In the genomic region with DNA sequence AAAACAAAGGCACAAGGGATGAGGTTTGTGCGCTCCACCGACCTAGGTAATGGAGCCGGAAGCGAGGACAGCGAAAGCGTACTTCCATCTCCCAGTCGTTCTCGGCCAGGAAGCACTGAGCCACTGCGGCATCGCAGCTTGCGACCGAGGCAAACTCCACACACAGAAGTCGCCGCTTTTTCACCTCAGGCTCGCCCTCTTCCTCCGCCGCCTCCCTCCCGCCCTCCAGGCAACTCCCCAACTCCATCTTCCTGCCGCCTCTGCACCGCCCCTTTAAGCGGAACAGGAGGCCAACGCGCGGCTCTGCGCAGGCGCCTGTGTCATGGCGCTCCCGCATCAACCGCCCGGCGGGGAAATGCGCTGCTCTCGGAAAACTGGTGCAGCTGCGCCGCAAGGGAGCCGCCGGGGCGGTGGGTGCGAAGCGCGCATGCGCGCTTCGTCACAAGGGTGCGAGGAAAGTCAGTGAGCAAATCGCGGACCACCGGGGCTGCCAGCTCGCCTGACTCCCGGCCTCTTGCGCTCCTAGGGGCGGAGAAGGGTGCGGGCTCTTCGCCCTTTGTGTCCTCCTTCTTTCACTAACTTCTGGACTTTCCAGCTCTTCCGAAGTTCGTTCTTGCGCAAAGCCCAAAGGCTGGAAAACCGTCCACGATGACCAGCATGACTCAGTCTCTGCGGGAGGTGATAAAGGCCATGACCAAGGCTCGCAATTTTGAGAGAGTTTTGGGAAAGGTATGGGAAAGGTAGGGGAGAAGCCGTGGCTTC, we compare ENCODE assay signal across 8 cellular contexts. TPM values are rescaled to one million over a fixed set of nuclear protein-coding genes. Genes with fewer than 3 reads are reported as not detected.
DNase-seq lines count a peak whose midpoint lies in the region; ATAC-seq and TF ChIP-seq lines count a peak whose summit lies in the region.

TSS of gene ACOT13 (plus strand) at position 462 of the 762 bp plus-strand sequence. CDS start at position 649, 187 bp downstream.
A gene with protein sequence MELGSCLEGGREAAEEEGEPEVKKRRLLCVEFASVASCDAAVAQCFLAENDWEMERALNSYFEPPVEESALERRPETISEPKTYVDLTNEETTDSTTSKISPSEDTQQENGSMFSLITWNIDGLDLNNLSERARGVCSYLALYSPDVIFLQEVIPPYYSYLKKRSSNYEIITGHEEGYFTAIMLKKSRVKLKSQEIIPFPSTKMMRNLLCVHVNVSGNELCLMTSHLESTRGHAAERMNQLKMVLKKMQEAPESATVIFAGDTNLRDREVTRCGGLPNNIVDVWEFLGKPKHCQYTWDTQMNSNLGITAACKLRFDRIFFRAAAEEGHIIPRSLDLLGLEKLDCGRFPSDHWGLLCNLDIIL (minus strand): TSS at position 284 of the 762 bp plus-strand sequence. CDS start 37 bp downstream, at position 247.

- in situ Hi-C loops in GM13976 (cut with MboI; ENCODE audit: low sequenced_read_pairs, unreplicated experiment), result no loop called here

- no peaks in the 10 kb centered on the region for H3K27me3 ChIP-seq in right atrium auricular region
- no peaks in the 10 kb centered on the region for H3K27me3 ChIP-seq in uterus

- peaks cover 16% of the 10 kb centered on the region for H3K36me3 ChIP-seq in right atrium auricular region
- H3K36me3 ChIP-seq in uterus, result no peaks in the 10 kb centered on the region

- ATAC-seq in HG02870 (IDR thresholded peaks at IDR 0.05; ENCODE audit: unreplicated experiment), result peak; percentile 95

- H3K4me1 ChIP-seq in right atrium auricular region (peaks cover 0 to 34% of the 10 kb centered on the region in 2 donors), uterus (peaks cover 0 to 6% of the 10 kb centered on the region in 2 donors)

- intact Hi-C loops in T-helper 1 cell treated with Interleukin-12 subunit alpha and Interleukin-12 subunit beta and Interleukin-4 antibody, amounts not matched to agents 30 ng/mL and 1 ng/mL, for 36 hours (cut with micrococcal nuclease), result loop anchor here (1.0 to 5.0 kb wide), 10 partner anchors 20 to 472 kb away; partner anchors contain the start of genes KIAA0319 and MRS2
- intact Hi-C loops in uterus (cut with DNase I; ENCODE audit: low total_unique reads), result no loop called here

- peak; percentile 72 to 84 for TF ChIP-seq POLR2A in uterus (IDR thresholded peaks at IDR 0.05)

- H3K4me3 ChIP-seq in right atrium auricular region (peak within 1 kb of the TSS; percentile 68 to 79), uterus (peak within 1 kb of the TSS; percentile 80 to 82)

- H3K9me3 ChIP-seq in right atrium auricular region (no peaks in the 10 kb centered on the region), uterus (no peaks in the 10 kb centered on the region)

- DNase-seq in GM13976 (ENCODE audit: low spot score) (peak; percentile 96), NCI-H146 treated with DMSO at 0.1 percent for 48 hours (lab: John Stamatoyannopoulos, UW; ENCODE audit: unreplicated experiment) (peak; percentile 94), amniotic stem cell (lab: John Stamatoyannopoulos, UW) (peak; percentile 94), right atrium auricular region (ENCODE audit: low spot score) (peak; percentile 94), pulmonary artery endothelial cell (ENCODE audit: low read depth, low spot score) (peak; percentile 88), uterus (peak; percentile 94 to 96)

- peak within 1 kb of the TSS; percentile 91 to 93 for H3K27ac ChIP-seq in right atrium auricular region
- peak within 1 kb of the TSS; percentile 78 to 89 for H3K27ac ChIP-seq in uterus

- no peak for TF ChIP-seq CTCF in GM13976 (IDR thresholded peaks at IDR 0.05; ENCODE audit: borderline replicate concordance, control extremely low read depth, extremely low read depth, insufficient read depth, missing control alignments)
- TF ChIP-seq CTCF in right atrium auricular region (IDR thresholded peaks at IDR 0.05), result peak in 1 of 2 donors; percentile 61
- TF ChIP-seq CTCF in uterus (IDR thresholded peaks at IDR 0.05), result peak; percentile 38 to 66 (median 52)

RNA-seq across cellular contexts. Expression of gene ACOT13, which starts in this region (rescaled TPM):
- 20.4 and 21.0 TPM in 2 replicates for total RNA-seq in T-helper 1 cell treated with Interleukin-12 subunit alpha and Interleukin-12 subunit beta and Interleukin-4 antibody, amounts not matched to agents 30 ng/mL and 1 ng/mL, for 36 hours
- total RNA-seq in right atrium auricular region, result 10 to 100 TPM; 12.0 to 19.9 TPM
- total RNA-seq in pulmonary artery endothelial cell, result 6.7 and 7.9 TPM in 2 replicates
- 1 to 10 TPM; 3.8 to 10.0 (median 4.2) TPM for total RNA-seq in uterus

RNA-seq across cellular contexts. Expression of the second gene that starts in this region (rescaled TPM):
- total RNA-seq in T-helper 1 cell treated with Interleukin-12 subunit alpha and Interleukin-12 subunit beta and Interleukin-4 antibody, amounts not matched to agents 30 ng/mL and 1 ng/mL, for 36 hours, result 47.0 and 49.3 TPM in 2 replicates
- total RNA-seq in right atrium auricular region (10 to 100 TPM; 18.5 to 22.2 TPM), pulmonary artery endothelial cell (25.4 and 34.8 TPM in 2 replicates), uterus (10 to 100 TPM; 32.4 to 40.2 (median 36.3) TPM)

Comparison
In these comparisons a context has a peak if more than half of its experiments do, and no peak if none do; other contexts are left out.
1. Peak in every context shown above with its lines: DNase-seq, ATAC-seq, H3K4me3 ChIP-seq and H3K27ac ChIP-seq.